1 cellular context compared by ENCODE assay signal in genomic region chr10:106942035-106942662, GRCh38.
TF ChIP-seq lines count a peak whose summit lies in the region.

No MANE protein-coding gene starts in this region.

TF ChIP-seq in K562, 482 proteins besides CTCF, POLR2A, EP300 and RAD21 (continued from another document and continues in another):
- TF ChIP-seq NFRKB (IDR thresholded peaks at IDR 0.05; ENCODE audit: low read depth) = peak; percentile 47; the same call in 1 of the 2 replicates
- peak; percentile 31 for TF ChIP-seq TAF1 (IDR thresholded peaks at IDR 0.05; ENCODE audit: control insufficient read depth, extremely low read depth, insufficient read depth, low read length, severe bottlenecking)
- peak; percentile 99 for TF ChIP-seq MAFG (tag; conservative IDR thresholded peaks at IDR 0.05)
- TF ChIP-seq HCFC1 (IDR thresholded peaks at IDR 0.05; ENCODE audit: low read depth, low read length) = no peak
- peak; percentile 74 for TF ChIP-seq ARID1B (IDR thresholded peaks at IDR 0.05)
- peak; percentile 94 for TF ChIP-seq NFE2L1 (tag; IDR thresholded peaks at IDR 0.05; ENCODE audit: borderline replicate concordance, low read depth)
- TF ChIP-seq C11orf30 (IDR thresholded peaks at IDR 0.05; ENCODE audit: low read depth) = peak; percentile 96
- TF ChIP-seq TEAD4 (IDR thresholded peaks at IDR 0.05; ENCODE audit: low read length) = peak; percentile 24; the same call in 1 of the 2 replicates
- no peak for TF ChIP-seq TEAD4 (CRISPR knock-in tag; IDR thresholded peaks at IDR 0.05; ENCODE audit: borderline replicate concordance)
- TF ChIP-seq MAFK (IDR thresholded peaks at IDR 0.05; ENCODE audit: low read length) = peak; percentile 93
- peak; percentile 94 for TF ChIP-seq MAFF (IDR thresholded peaks at IDR 0.05; ENCODE audit: low read length)
- peak; percentile 70 for TF ChIP-seq EHMT2 (IDR thresholded peaks at IDR 0.05)
- TF ChIP-seq RCOR1 (IDR thresholded peaks at IDR 0.05; ENCODE audit: borderline replicate concordance in 1 of 2, low read depth in 2 of 2, low read length in 2 of 2) = peak in 1 of 2 experiments; percentile 63; a peak in 1 of 4 replicates
- peak; percentile 83 for TF ChIP-seq DPF2 (IDR thresholded peaks at IDR 0.05)
- TF ChIP-seq ZNF316 (IDR thresholded peaks at IDR 0.05) = peak; percentile 99
- TF ChIP-seq NFE2 (IDR thresholded peaks at IDR 0.05; ENCODE audit: low read depth) = peak; percentile 97
- 0 out of 2 replicates have a peak, but pooled peaks have one; percentile 30 for TF ChIP-seq NBN (IDR thresholded peaks at IDR 0.05; ENCODE audit: low read depth)
- TF ChIP-seq ZNF224 (CRISPR knock-in tag; IDR thresholded peaks at IDR 0.05) = no peak
- TF ChIP-seq RBM39 (optimal IDR thresholded peaks at IDR 0.05; ENCODE audit: low read depth, low read length) = no peak
- TF ChIP-seq JUND (IDR thresholded peaks at IDR 0.05; ENCODE audit: borderline replicate concordance, low read depth, low read length) = peak; percentile 43; the same call in 1 of the 2 replicates
- peak; percentile 50; the same call in 1 of the 3 replicates for TF ChIP-seq JUND (tag; IDR thresholded peaks at IDR 0.05; ENCODE audit: borderline replicate concordance, low read depth, low read length)
- no peak for TF ChIP-seq CLOCK (CRISPR knock-in tag; IDR thresholded peaks at IDR 0.05; ENCODE audit: borderline replicate concordance)
- no peak for TF ChIP-seq PBX2 (CRISPR knock-in tag; IDR thresholded peaks at IDR 0.05; ENCODE audit: low read depth)
- 0 out of 2 replicates have a peak, but pooled peaks have one; percentile 38 for TF ChIP-seq PBX2 (tag; conservative IDR thresholded peaks at IDR 0.05; ENCODE audit: low read depth)
- no peak for TF ChIP-seq COPS2 (conservative IDR thresholded peaks at IDR 0.05)
- TF ChIP-seq CBFA2T3 (IDR thresholded peaks at IDR 0.05) = peak; percentile 59
- TF ChIP-seq ZNF592 (IDR thresholded peaks at IDR 0.05) = peak; percentile 58
- TF ChIP-seq CEBPB (tag; IDR thresholded peaks at IDR 0.05) = peak; percentile 65; the same call in 1 of the 2 replicates
- TF ChIP-seq ZNF407 (IDR thresholded peaks at IDR 0.05; ENCODE audit: low read depth) = no peak
- TF ChIP-seq TAF9B (IDR thresholded peaks at IDR 0.05; ENCODE audit: partially characterized antibody) = peak; percentile 25
- TF ChIP-seq ESRRB (CRISPR knock-in tag; IDR thresholded peaks at IDR 0.05; ENCODE audit: borderline replicate concordance) = no peak
- TF ChIP-seq ZNF140 (CRISPR knock-in tag; IDR thresholded peaks at IDR 0.05) = no peak
- peak; percentile 72 for TF ChIP-seq PKNOX1 (IDR thresholded peaks at IDR 0.05)
- TF ChIP-seq SOX6 (IDR thresholded peaks at IDR 0.05) = 0 out of 2 replicates have a peak, but pooled peaks have one; percentile 40
- TF ChIP-seq LEF1 (IDR thresholded peaks at IDR 0.05) = 0 out of 2 replicates have a peak, but pooled peaks have one; percentile 39
- no peak for TF ChIP-seq NR2C1 (IDR thresholded peaks at IDR 0.05)
- 0 out of 2 replicates have a peak, but pooled peaks have one; percentile 15 for TF ChIP-seq NR2C1 (tag; IDR thresholded peaks at IDR 0.05)
- TF ChIP-seq CEBPG (CRISPR knock-in tag; IDR thresholded peaks at IDR 0.05) = no peak
- TF ChIP-seq CEBPG (tag; conservative IDR thresholded peaks at IDR 0.05 in 1 of 2, IDR thresholded peaks at IDR 0.05 in 1 of 2) = peak in 1 of 2 experiments; percentile 41; a peak in 1 of 4 replicates
- TF ChIP-seq GATAD2A (IDR thresholded peaks at IDR 0.05) = peak; percentile 84
- TF ChIP-seq ZNF217 (CRISPR knock-in tag; IDR thresholded peaks at IDR 0.05) = no peak
- TF ChIP-seq ZNF696 (CRISPR knock-in tag; conservative IDR thresholded peaks at IDR 0.05) = no peak
